24 cellular contexts compared by ENCODE assay signal in the genomic region with DNA sequence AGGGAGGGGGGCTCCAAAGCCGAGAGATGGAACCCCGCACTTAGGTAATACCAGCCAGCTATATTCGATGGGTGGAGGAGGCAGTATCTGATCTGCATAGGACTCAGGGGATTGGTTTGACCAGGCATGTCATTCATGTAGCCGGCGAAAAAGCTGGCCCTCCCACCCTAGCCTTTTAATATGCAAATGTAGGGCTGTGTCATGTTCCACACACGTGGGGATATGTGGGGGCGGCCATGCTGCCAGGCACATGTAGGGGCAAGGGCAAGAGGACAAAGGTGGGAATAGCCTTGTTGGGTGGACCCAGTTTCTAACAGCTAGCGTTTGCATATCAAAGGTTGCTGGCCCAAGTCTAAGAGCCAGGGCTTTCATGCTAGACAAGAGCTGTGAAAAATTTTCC. TPM values are rescaled to one million over a fixed set of nuclear protein-coding genes. Genes with fewer than 3 reads are reported as not detected.
A peak's percentile ranks its signal among the peaks of the same experiment; 100 is the strongest.
DNase-seq lines count a peak whose midpoint lies in the region; ATAC-seq, FAIRE-seq and TF ChIP-seq lines count a peak whose summit lies in the region.
"Had no signal": no experiment of that assay in that cellular context is flagged by ENCODE, and none has a peak within 500 bp of the region (broad histone marks: within the 10 kb centered on the region; RNA-seq: fewer than 3 reads in every experiment).

No MANE protein-coding gene starts in this region.

- no peaks in the 10 kb centered on the region for H3K27me3 ChIP-seq in cardiac muscle cell
- H3K27me3 ChIP-seq in right cardiac atrium (ENCODE audit: control insufficient read depth, insufficient read depth), result no peaks in the 10 kb centered on the region
- no peaks in the 10 kb centered on the region for H3K27me3 ChIP-seq in Karpas-422 (ENCODE audit: low read length)
- H3K27me3 ChIP-seq: right atrium auricular region, SJSA1, tibial artery had no signal

- WGBS in right cardiac atrium, result 70% methylated on average over 8 of the region's 8 CpGs

- TF ChIP-seq CTCF in cardiac muscle cell (IDR thresholded peaks at IDR 0.05; ENCODE audit: low read depth, low read length), result no peak

- no peak overlapping the region for H2AFZ ChIP-seq in Karpas-422 (ENCODE audit: low read length)

- no peaks in the 10 kb centered on the region for H3K9me2 ChIP-seq in Karpas-422 (replicated peaks; ENCODE audit: insufficient read depth, low read length)

- no peaks in the 10 kb centered on the region for H3K79me2 ChIP-seq in Karpas-422 (ENCODE audit: low read length)

- H3K4me3 ChIP-seq in cardiac muscle cell (no peak overlapping the region), right cardiac atrium (ENCODE audit: low read length) (no peak overlapping the region), Karpas-422 (ENCODE audit: low read length) (no peak overlapping the region)
- H3K4me3 ChIP-seq: A549, right atrium auricular region, SJSA1, tibial artery had no signal

- TF ChIP-seq POLR2A in GM12892 (IDR thresholded peaks at IDR 0.05; ENCODE audit: low read depth, low read length), result no peak

- peak overlapping the region; percentile 94 for H3K27ac ChIP-seq in cardiac muscle cell
- no peak overlapping the region for H3K27ac ChIP-seq in right cardiac atrium (ENCODE audit: low read length)
- H3K27ac ChIP-seq in Karpas-422 (ENCODE audit: low read length), result no peak overlapping the region
- H3K27ac ChIP-seq: right atrium auricular region, SJSA1, tibial artery had no signal

- DNase-seq in cardiac muscle cell (ENCODE audit: low read depth in 1 of 2, low spot score in 1 of 2) (no peak), right cardiac atrium (no peak), Karpas-422 (peak; percentile 83), iPS DF 19.7 (ENCODE audit: low read depth, low spot score) (peak; percentile 78), GM12892 (ENCODE audit: insufficient read length) (no peak)
- DNase-seq in activated naive CD4-positive, alpha-beta T cell treated with anti-CD3 and anti-CD28 coated beads, Interleukin-2, amount 50 U/mL, for 16 hours, result no peak
- DNase-seq: activated CD4-positive, alpha-beta T cell treated with anti-CD3 and anti-CD28 coated beads, Interleukin-2, amount 10 ng/mL, durations not matched to agents 7 days and 5 days; C1 segment of cervical spinal cord; effector CD4-positive, alpha-beta T cell; foreskin melanocyte; GDM1; hippocampal formation; naive thymus-derived CD4-positive, alpha-beta T cell; NCI-H2081; NCI-H446 treated with DMSO at 0.1 percent for 48 hours; stimulated activated naive CD8-positive, alpha-beta T cell treated with anti-CD3 and anti-CD28 coated beads, Interleukin-15, amount 100 ng/mL, for 72 hours; tibial artery had no signal

- FAIRE-seq in GM12892 (lab: Jason Lieb, UNC), result no peak
- FAIRE-seq: A549, RCC 7860 had no signal

- intact Hi-C loops in right cardiac atrium (cut with DNase I), result no loop called here

- H3K9me3 ChIP-seq in cardiac muscle cell (ENCODE audit: low read depth) (no peaks in the 10 kb centered on the region), right cardiac atrium (ENCODE audit: control insufficient read depth, low read length) (no peaks in the 10 kb centered on the region), Karpas-422 (ENCODE audit: low read length) (no peaks in the 10 kb centered on the region; the same call in 1 of the 2 replicates)
- H3K9me3 ChIP-seq: A549, right atrium auricular region, SJSA1, tibial artery had no signal

- ATAC-seq in right cardiac atrium (no peak), HG02884 (IDR thresholded peaks at IDR 0.05; ENCODE audit: unreplicated experiment) (no peak), HG03521 (IDR thresholded peaks at IDR 0.05; ENCODE audit: unreplicated experiment) (no peak)
- ATAC-seq: HCT116; naive thymus-derived CD4-positive, alpha-beta T cell; stimulated activated naive CD8-positive, alpha-beta T cell treated with anti-CD3 and anti-CD28 coated beads, Interleukin-15, amount 100 ng/mL, for 72 hours had no signal

- no peaks in the 10 kb centered on the region for H3K36me3 ChIP-seq in cardiac muscle cell
- H3K36me3 ChIP-seq in Karpas-422 (ENCODE audit: insufficient read depth, low read length), result no peaks in the 10 kb centered on the region
- H3K36me3 ChIP-seq: right atrium auricular region, SJSA1, tibial artery had no signal

- H3K9ac ChIP-seq in Karpas-422 (ENCODE audit: low read length), result no peak overlapping the region

- H3K4me1 ChIP-seq in cardiac muscle cell (ENCODE audit: low read depth) (peaks cover 37% of the 10 kb centered on the region), right cardiac atrium (ENCODE audit: control insufficient read depth, insufficient read depth, low read length) (peaks cover 11% of the 10 kb centered on the region), Karpas-422 (ENCODE audit: low read length) (0 out of 2 replicates have a peak, but pooled peaks cover 4% of the 10 kb centered on the region)

- H3K4me2 ChIP-seq in Karpas-422 (ENCODE audit: low read depth, low read length, poor library complexity, severe bottlenecking), result no peak overlapping the region
- H3K4me2 ChIP-seq: A549 had no signal

- H4K20me1 ChIP-seq in Karpas-422 (ENCODE audit: insufficient read depth, low read depth, low read length), result no peaks in the 10 kb centered on the region

RNA-seq across cellular contexts. Expression of gene DDR1, which starts 39.1 kb away (rescaled TPM):
- total RNA-seq in cardiac muscle cell (125 and 136 TPM in 2 replicates), right cardiac atrium (100 to 1,000 TPM in 2 of 4 donors, 10 to 100 TPM in 2; 96.2 to 120 (median 100) TPM)
- polyA plus RNA-seq in cardiac muscle cell (108 and 118 TPM in 2 replicates), right cardiac atrium (46.9 TPM)
- 0.15 and 0.25 TPM in 2 replicates for total RNA-seq in Karpas-422 (2014; rRNA removed; shearing (Covaris generic); ENCODE audit: low replicate concordance)
- 7.2 TPM for polyA plus RNA-seq in GM12892 (2012; ENCODE audit: missing spikeins)

Comparison
In these comparisons a context has a peak if more than half of its experiments do, and no peak if none do; other contexts are left out.
1. DNase-seq: peak in Karpas-422 (single experiment) and iPS DF 19.7 (single experiment); none in cardiac muscle cell (0 of 2), right cardiac atrium (0 of 3), GM12892 (single experiment) and activated naive CD4-positive, alpha-beta T cell treated with anti-CD3 and anti-CD28 coated beads, Interleukin-2, amount 50 U/mL, for 16 hours (single experiment).
2. RNA of gene DDR1, which starts 39.1 kb away (total RNA-seq): 125 to 136 TPM in cardiac muscle cell and 96.2 to 120 TPM in right cardiac atrium; 0.15 to 0.25 TPM in Karpas-422; every median in the first group is over 10 times any median in the second.